Comparison of ENCODE assay signal across 17 cellular contexts in the genomic region with DNA sequence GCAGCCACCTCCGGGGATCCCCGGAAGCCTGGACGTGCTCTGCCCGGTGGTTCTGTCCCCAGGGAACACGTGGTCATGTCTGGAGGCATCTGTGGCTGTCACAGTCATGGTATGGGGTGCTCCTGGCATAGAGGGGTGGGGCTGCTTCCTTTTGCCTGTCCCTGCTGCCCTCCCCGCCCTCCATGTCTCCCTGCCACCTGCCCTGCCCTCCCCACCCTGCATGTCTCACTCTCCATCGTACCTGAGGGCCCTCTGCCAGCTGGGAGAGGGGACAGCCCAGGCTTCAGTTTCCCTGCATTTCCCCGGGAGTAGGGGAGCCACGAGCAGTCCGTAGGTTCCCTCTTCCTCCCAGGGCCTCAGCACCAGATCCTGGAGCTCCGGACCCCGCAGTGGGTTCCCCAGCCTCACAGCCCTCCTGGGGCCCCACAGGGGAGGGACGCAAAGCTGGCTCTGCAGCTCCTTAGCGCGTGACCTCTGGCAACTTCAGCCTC.
DNase-seq lines count a peak whose midpoint lies in the region; ATAC-seq, FAIRE-seq and TF ChIP-seq lines count a peak whose summit lies in the region.
"Had no signal": no experiment of that assay in that cellular context is flagged by ENCODE, and none has a peak within 500 bp of the region (broad histone marks: within the 10 kb centered on the region; RNA-seq: fewer than 3 reads in every experiment).

No MANE protein-coding gene starts in this region.

- peak overlapping the region; percentile 27 for H4K91ac ChIP-seq in H1 (replicated peaks; ENCODE audit: insufficient read length, low read length)

- H3K27ac ChIP-seq in HEK293 (ENCODE audit: extremely low read depth, low read depth, low read length) (no peak overlapping the region), H1 (ENCODE audit: low read depth, low read length) (no peak overlapping the region), lung (ENCODE audit: low read depth in 1 of 2, low read length in 1 of 2) (peak overlapping the region; percentile 21 to 50)

- peak overlapping the region; percentile 46; the same call in 1 of the 2 replicates for H4K8ac ChIP-seq in H1 (ENCODE audit: extremely low read depth, insufficient read depth, low read length)

- peaks cover 8 to 11% of the 10 kb centered on the region in 2 donors for H3K9me3 Mint-ChIP-seq in stimulated activated naive B cell treated with anti-CD40 and anti-IgM and Interleukin-4, amounts not matched to agents 10 μg/mL and 1 μg/mL and 100 μg/mL, for 72 hours

- H3K14ac ChIP-seq in H1 (ENCODE audit: insufficient read length) = no peak overlapping the region

- H3K79me2 ChIP-seq in H1 (ENCODE audit: control insufficient read depth in 1 of 2, insufficient read depth in 2 of 2, low read length in 2 of 2) = no peaks in the 10 kb centered on the region

- TF ChIP-seq POLR2A in H1 (IDR thresholded peaks at IDR 0.05; ENCODE audit: control extremely low read depth in 1 of 2, low read depth in 2 of 2, low read length in 2 of 2) = no peak

- H3K4me1 Mint-ChIP-seq in stimulated activated naive B cell treated with anti-CD40 and anti-IgM and Interleukin-4, amounts not matched to agents 10 μg/mL and 1 μg/mL and 100 μg/mL, for 72 hours = peaks cover 0 to under 1% of the 10 kb centered on the region in 2 donors

- TF ChIP-seq CTCF in HEK293 (tag by site-specific recombination; IDR thresholded peaks at IDR 0.05) (no peak), H1 (IDR thresholded peaks at IDR 0.05; ENCODE audit: control extremely low read depth in 1 of 3, insufficient read depth in 1 of 3, low read depth in 1 of 3, low read length in 3 of 3) (no peak), lung (IDR thresholded peaks at IDR 0.05; ENCODE audit: control extremely low read depth, extremely low read depth) (no peak)

- H2BK15ac ChIP-seq in H1 (ENCODE audit: low read length) = no peak overlapping the region; the same call in 1 of the 2 replicates

- no peak for TF ChIP-seq EP300 in H1 (IDR thresholded peaks at IDR 0.05; ENCODE audit: borderline replicate concordance in 1 of 2, low read depth in 2 of 2, low read length in 2 of 2)

- no peak overlapping the region for H3K9ac ChIP-seq in H1 (replicated peaks in 1 of 4; ENCODE audit: extremely low read depth in 1 of 4, low read depth in 3 of 4, low read length in 3 of 4)

- no peak for TF ChIP-seq RAD21 in H1 (IDR thresholded peaks at IDR 0.05 in 1 of 2, conservative IDR thresholded peaks at IDR 0.05 in 1 of 2; ENCODE audit: low read depth in 2 of 2, low read length in 2 of 2)

- H3K27me3 ChIP-seq in H1 (replicated peaks in 1 of 4; ENCODE audit: control insufficient read depth in 3 of 4, extremely low read depth in 1 of 4, insufficient read depth in 3 of 4, low read length in 3 of 4) (peaks cover 0 to 7% (median 0%) of the 10 kb centered on the region in 4 experiments; a peak in 1 of 7 replicates), lung (ENCODE audit: control insufficient read depth, insufficient read depth) (no peaks in the 10 kb centered on the region)

- H2BK20ac ChIP-seq in H1 (ENCODE audit: low read length) = no peak overlapping the region

- no peaks in the 10 kb centered on the region for H4K20me1 ChIP-seq in H1 (replicated peaks in 1 of 2; ENCODE audit: control insufficient read depth in 1 of 2, insufficient read depth in 2 of 2, low read length in 2 of 2)

- H3K18ac ChIP-seq in H1 (ENCODE audit: extremely low read depth, low read length) = no peak overlapping the region

- no peak overlapping the region for H2BK5ac ChIP-seq in H1 (ENCODE audit: low read depth, low read length)

- CTCF ChIA-PET in HEK293 (lab: Yijun Ruan, JAX) (no interaction called here), H1 (lab: Charles Lee; ENCODE audit: partially characterized antibody) (interaction anchor here (0.7 to 1.0 kb wide), 3 partner anchors 24 to 294 kb away, joined by 3 read pairs; no protein-coding TSS in a partner anchor)

- H2BK120ac ChIP-seq in H1 (replicated peaks; ENCODE audit: low read depth, low read length) = no peak overlapping the region

- no peak for FAIRE-seq in H1 (lab: Jason Lieb, UNC)
- FAIRE-seq: G401.6, GM12891 had no signal

- H2AFZ ChIP-seq in H1 (ENCODE audit: low read length) = no peak overlapping the region

- WGBS in H1 (ENCODE audit: extremely low coverage in 1 of 2, insufficient coverage in 1 of 2, insufficient read length in 1 of 2, insufficient replicate concordance in 2 of 2, low coverage in 1 of 2, low lambda C conversion rate in 2 of 2, missing lambda C conversion rate in 1 of 2), 2 experiments = 84% methylated on average over 10 of the region's 15 CpGs; no CpG with 5 or more reads in 1 of the 2 experiments
- WGBS in lung, 2 donors = 64 to 85% methylated on average over 14 to 15 of the region's 15 CpGs

- no peak overlapping the region for H3K27ac Mint-ChIP-seq in stimulated activated naive B cell treated with anti-CD40 and anti-IgM and Interleukin-4, amounts not matched to agents 10 μg/mL and 1 μg/mL and 100 μg/mL, for 72 hours
- H3K27ac Mint-ChIP-seq: stimulated activated memory B cell treated with anti-CD40 and anti-IgM and Interleukin-4, amounts not matched to agents 10 μg/mL and 1 μg/mL and 100 μg/mL, for 72 hours had no signal

- no peaks in the 10 kb centered on the region for H3K9me3 ChIP-seq in HEK293 (ENCODE audit: control insufficient read depth, insufficient read depth, low read depth, low read length)
- H3K9me3 ChIP-seq in H1 (ENCODE audit: insufficient read depth in 2 of 2, low read depth in 1 of 2, low read length in 1 of 2) = no peaks in the 10 kb centered on the region
- no peaks in the 10 kb centered on the region for H3K9me3 ChIP-seq in lung (ENCODE audit: control insufficient read depth in 2 of 2, insufficient read depth in 1 of 2, low read length in 1 of 2)
- H3K9me3 ChIP-seq: Caco-2 had no signal

- no peaks in the 10 kb centered on the region for H3K4me1 ChIP-seq in HEK293 (ENCODE audit: control insufficient read depth, insufficient read depth, low read length)
- peaks cover 0 to 15% (median 8%) of the 10 kb centered on the region in 4 experiments; a peak in 6 of 7 replicates for H3K4me1 ChIP-seq in H1 (replicated peaks in 1 of 4; ENCODE audit: control insufficient read depth in 3 of 4, insufficient read depth in 4 of 4, low read length in 3 of 4)
- H3K4me1 ChIP-seq in lung (ENCODE audit: control insufficient read depth in 2 of 2, insufficient read depth in 2 of 2, low read length in 2 of 2) = no peaks in the 10 kb centered on the region
- H3K4me1 ChIP-seq: Caco-2 had no signal

- H3K4ac ChIP-seq in H1 (replicated peaks; ENCODE audit: insufficient read length, low read depth, low read length) = peak overlapping the region; percentile 51

- POLR2A ChIA-PET in HEK293 (lab: Yijun Ruan, JAX) (no interaction called here), H1 (lab: Charles Lee; ENCODE audit: partially characterized antibody) (no interaction called here)

- no peak overlapping the region for H3K56ac ChIP-seq in H1 (replicated peaks; ENCODE audit: insufficient read length, low read depth, low read length)

- no peak for DNase-seq in H1 (ENCODE audit: low read depth in 1 of 2, low spot score in 2 of 2)
- no peak for DNase-seq in lung (ENCODE audit: low spot score)
- DNase-seq in stimulated activated naive B cell treated with anti-CD40 and anti-IgM and Interleukin-4, amounts not matched to agents 10 μg/mL and 1 μg/mL and 100 μg/mL, for 72 hours = no peak
- DNase-seq in RPMI8226 = no peak
- no peak for DNase-seq in activated effector memory CD4-positive, alpha-beta T cell treated with anti-CD3 and anti-CD28 coated beads, Interleukin-2, amount 50 U/mL, for 16 hours
- DNase-seq: activated CD4-positive, CD25-positive, alpha-beta regulatory T cell treated with anti-CD3 and anti-CD28 coated beads, Interleukin-2, amount 50 U/mL, for 72 hours; activated naive CD4-positive, alpha-beta T cell; Caco-2; H7; NCI-H2107; NCI-H82 had no signal

- no peaks in the 10 kb centered on the region for H3K79me1 ChIP-seq in H1 (ENCODE audit: low read depth, low read length)

- 0 out of 4 replicates have a peak overlapping the region, but pooled peaks of 1 of the 2 experiments have one; percentile 3 for H3K4me2 ChIP-seq in H1 (ENCODE audit: insufficient read depth in 1 of 2, low read depth in 2 of 2, low read length in 2 of 2)

- H3K23ac ChIP-seq in H1 (ENCODE audit: insufficient read length) = no peak overlapping the region

- no peaks in the 10 kb centered on the region for H3K36me3 ChIP-seq in HEK293 (ENCODE audit: control insufficient read depth in 2 of 2, insufficient read depth in 1 of 2, low read length in 2 of 2)
- no peaks in the 10 kb centered on the region for H3K36me3 ChIP-seq in H1 (ENCODE audit: control insufficient read depth in 2 of 4, insufficient read depth in 4 of 4, low read length in 3 of 4)
- no peaks in the 10 kb centered on the region for H3K36me3 ChIP-seq in lung (ENCODE audit: control insufficient read depth in 2 of 2, insufficient read depth in 2 of 2, low read length in 2 of 2)

- no peak overlapping the region for H4K5ac ChIP-seq in H1 (ENCODE audit: insufficient read length, low read depth, low read length)

- no peak overlapping the region for H2AK5ac ChIP-seq in H1 (ENCODE audit: low read depth, low read length)

- ATAC-seq in lung (ENCODE audit: insufficient read depth, low FRiP score) (no peak), HG03108 (IDR thresholded peaks at IDR 0.05; ENCODE audit: unreplicated experiment) (no peak), GM19463 (IDR thresholded peaks at IDR 0.05; ENCODE audit: unreplicated experiment) (no peak)
- ATAC-seq in stimulated activated naive B cell treated with anti-CD40 and anti-IgM and Interleukin-4, amounts not matched to agents 10 μg/mL and 1 μg/mL and 100 μg/mL, for 72 hours (replicated peaks) = peak; percentile 38 to 41
- ATAC-seq: stimulated activated memory B cell treated with anti-CD40 and anti-IgM and Interleukin-4, amounts not matched to agents 10 μg/mL and 1 μg/mL and 100 μg/mL, for 72 hours had no signal

- peaks cover 2 to 4% of the 10 kb centered on the region in 2 donors for H3K36me3 Mint-ChIP-seq in stimulated activated naive B cell treated with anti-CD40 and anti-IgM and Interleukin-4, amounts not matched to agents 10 μg/mL and 1 μg/mL and 100 μg/mL, for 72 hours

- no peak overlapping the region for H3K4me3 ChIP-seq in HEK293 (ENCODE audit: low read depth, low read length)
- no peak overlapping the region for H3K4me3 ChIP-seq in H1 (ENCODE audit: extremely low read depth in 1 of 4, insufficient read depth in 2 of 4, low read depth in 3 of 4, low read length in 4 of 4)
- no peak overlapping the region for H3K4me3 ChIP-seq in lung

- H3K27me3 Mint-ChIP-seq in stimulated activated naive B cell treated with anti-CD40 and anti-IgM and Interleukin-4, amounts not matched to agents 10 μg/mL and 1 μg/mL and 100 μg/mL, for 72 hours = peaks cover 4 to 12% of the 10 kb centered on the region in 2 donors

- H3K4me3 Mint-ChIP-seq in stimulated activated naive B cell treated with anti-CD40 and anti-IgM and Interleukin-4, amounts not matched to agents 10 μg/mL and 1 μg/mL and 100 μg/mL, for 72 hours = no peak overlapping the region
- H3K4me3 Mint-ChIP-seq: stimulated activated memory B cell treated with anti-CD40 and anti-IgM and Interleukin-4, amounts not matched to agents 10 μg/mL and 1 μg/mL and 100 μg/mL, for 72 hours had no signal

- peak overlapping the region; percentile 60; the same call in 1 of the 2 replicates for H2BK12ac ChIP-seq in H1 (ENCODE audit: low read depth, low read length)

- no peaks in the 10 kb centered on the region; the same call in 1 of the 2 replicates for H3K23me2 ChIP-seq in H1 (ENCODE audit: low read depth, low read length)

Comparison
In these comparisons a context has a peak if more than half of its experiments do, and no peak if none do; other contexts are left out.
1. H3K27ac ChIP-seq: peak in lung (2 of 2); none in HEK293 (single experiment) and H1 (single experiment).
2. ATAC-seq: peak in stimulated activated naive B cell treated with anti-CD40 and anti-IgM and Interleukin-4, amounts not matched to agents 10 μg/mL and 1 μg/mL and 100 μg/mL, for 72 hours (2 of 2); none in lung (single experiment), HG03108 (single experiment) and GM19463 (single experiment).